ENCODE assay signal across 17 cellular contexts in genomic region chr18:72985686-72986085, GRCh38.
DNase-seq lines count a peak whose midpoint lies in the region; ATAC-seq, FAIRE-seq and TF ChIP-seq lines count a peak whose summit lies in the region.
"Had no signal": no experiment of that assay in that cellular context is flagged by ENCODE, and none has a peak within 500 bp of the region (broad histone marks: within the 10 kb centered on the region; RNA-seq: fewer than 3 reads in every experiment).

No MANE protein-coding gene starts in this region.

- CTCF ChIA-PET in Caco-2 (lab: Charles Lee), result no interaction called here

- TF ChIP-seq CTCF in Caco-2 (IDR thresholded peaks at IDR 0.05; ENCODE audit: insufficient read depth in 1 of 2, low read depth in 1 of 2, low read length in 1 of 2, severe bottlenecking in 1 of 2, unreplicated experiment in 1 of 2), result no peak

- ATAC-seq in GM18868 (IDR thresholded peaks at IDR 0.05; ENCODE audit: unreplicated experiment) (peak; percentile 96), GM21619 (IDR thresholded peaks at IDR 0.05; ENCODE audit: unreplicated experiment) (peak; percentile 94), HG03354 (IDR thresholded peaks at IDR 0.05; ENCODE audit: poor library complexity, severe bottlenecking, unreplicated experiment) (peak; percentile 78), HG03039 (IDR thresholded peaks at IDR 0.05; ENCODE audit: unreplicated experiment) (no peak)
- ATAC-seq: K562; stimulated activated naive B cell treated with anti-CD40 and anti-IgM and Interleukin-4, amounts not matched to agents 10 μg/mL and 1 μg/mL and 100 μg/mL, for 72 hours; T-cell had no signal

- no peak overlapping the region for H3K27ac Mint-ChIP-seq in Caco-2 (ENCODE audit: unreplicated experiment)
- H3K27ac Mint-ChIP-seq: activated CD4-positive, alpha-beta memory T cell treated with anti-CD3 and anti-CD28 coated beads for 36 hours; endodermal cell; nephron progenitor cell; stimulated activated naive B cell treated with anti-CD40 and anti-IgM and Interleukin-4, amounts not matched to agents 10 μg/mL and 1 μg/mL and 100 μg/mL, for 72 hours; T-cell had no signal

- POLR2A ChIA-PET in Caco-2 (lab: Charles Lee), result no interaction called here

- H3K27me3 Mint-ChIP-seq in Caco-2 (ENCODE audit: insufficient read depth, unreplicated experiment), result no peaks in the 10 kb centered on the region
- H3K27me3 Mint-ChIP-seq: activated CD4-positive, alpha-beta memory T cell treated with anti-CD3 and anti-CD28 coated beads for 36 hours; stimulated activated naive B cell treated with anti-CD40 and anti-IgM and Interleukin-4, amounts not matched to agents 10 μg/mL and 1 μg/mL and 100 μg/mL, for 72 hours; T-cell had no signal

- H3K4me3 ChIP-seq in Caco-2 (ENCODE audit: low read depth, low read length), result no peak overlapping the region
- H3K4me3 ChIP-seq: K562, tibial artery had no signal

- no TSS peak for BruUV-seq in Caco-2 (replicated peaks; lab: Mats Ljungman, UMichigan)

- peak; percentile 88 for FAIRE-seq in RCC 7860 (lab: Jason Lieb, UNC)
- FAIRE-seq: K562 had no signal

- H3K27me3 ChIP-seq in Caco-2 (replicated peaks; ENCODE audit: control insufficient read depth, insufficient read depth, low read length), result no peaks in the 10 kb centered on the region
- H3K27me3 ChIP-seq: tibial artery had no signal

- no peaks in the 10 kb centered on the region for H3K4me1 Mint-ChIP-seq in Caco-2 (ENCODE audit: low read depth, unreplicated experiment)
- H3K4me1 Mint-ChIP-seq: endodermal cell; nephron progenitor cell; stimulated activated naive B cell treated with anti-CD40 and anti-IgM and Interleukin-4, amounts not matched to agents 10 μg/mL and 1 μg/mL and 100 μg/mL, for 72 hours; T-cell had no signal

- no peaks in the 10 kb centered on the region for H3K9me3 Mint-ChIP-seq in Caco-2 (ENCODE audit: unreplicated experiment)
- H3K9me3 Mint-ChIP-seq: endodermal cell had no signal

- H3K4me3 Mint-ChIP-seq in Caco-2 (ENCODE audit: unreplicated experiment), result no peak overlapping the region
- H3K4me3 Mint-ChIP-seq: activated CD4-positive, alpha-beta memory T cell treated with anti-CD3 and anti-CD28 coated beads for 36 hours; endodermal cell; nephron progenitor cell; stimulated activated naive B cell treated with anti-CD40 and anti-IgM and Interleukin-4, amounts not matched to agents 10 μg/mL and 1 μg/mL and 100 μg/mL, for 72 hours; T-cell had no signal

- H3K4me1 ChIP-seq in Caco-2, result no peaks in the 10 kb centered on the region
- H3K4me1 ChIP-seq: tibial artery had no signal

- no peaks in the 10 kb centered on the region for H3K36me3 Mint-ChIP-seq in Caco-2 (ENCODE audit: insufficient read depth, unreplicated experiment)
- H3K36me3 Mint-ChIP-seq: activated CD4-positive, alpha-beta memory T cell treated with anti-CD3 and anti-CD28 coated beads for 36 hours; T-cell had no signal

- no peaks in the 10 kb centered on the region for H3K36me3 ChIP-seq in Caco-2 (ENCODE audit: control insufficient read depth, insufficient read depth, low read length)
- H3K36me3 ChIP-seq: tibial artery had no signal

- DNase-seq in RCC 7860 (ENCODE audit: low spot score), result peak; percentile 62
- DNase-seq in Caco-2, result no peak
- no peak for DNase-seq in NCI-H1436 treated with DMSO at 0.1 percent for 48 hours (lab: John Stamatoyannopoulos, UW)
- no peak for DNase-seq in medulla oblongata (ENCODE audit: extremely low spot score)
- DNase-seq: activated CD4-positive, alpha-beta memory T cell treated with anti-CD3 and anti-CD28 coated beads for 36 hours; endodermal cell; NCI-H1105 treated with DMSO at 0.1 percent for 48 hours; nephron progenitor cell; stimulated activated CD4-positive, alpha-beta T cell treated with anti-CD3 and anti-CD28 coated beads, Interleukin-12 subunit alpha, Interleukin-12 subunit beta, amount 100 ng/mL, for 4 hours; stimulated activated naive B cell treated with anti-CD40 and anti-IgM and Interleukin-4, amounts not matched to agents 10 μg/mL and 1 μg/mL and 100 μg/mL, for 72 hours; T-cell; tibial artery had no signal

- no peaks in the 10 kb centered on the region for H3K9me3 ChIP-seq in Caco-2

- intact Hi-C loops in Caco-2 (cut with micrococcal nuclease; ENCODE audit: unreplicated experiment), result no loop called here
